ENCODE assay signal across 8 cellular contexts in the genomic region with DNA sequence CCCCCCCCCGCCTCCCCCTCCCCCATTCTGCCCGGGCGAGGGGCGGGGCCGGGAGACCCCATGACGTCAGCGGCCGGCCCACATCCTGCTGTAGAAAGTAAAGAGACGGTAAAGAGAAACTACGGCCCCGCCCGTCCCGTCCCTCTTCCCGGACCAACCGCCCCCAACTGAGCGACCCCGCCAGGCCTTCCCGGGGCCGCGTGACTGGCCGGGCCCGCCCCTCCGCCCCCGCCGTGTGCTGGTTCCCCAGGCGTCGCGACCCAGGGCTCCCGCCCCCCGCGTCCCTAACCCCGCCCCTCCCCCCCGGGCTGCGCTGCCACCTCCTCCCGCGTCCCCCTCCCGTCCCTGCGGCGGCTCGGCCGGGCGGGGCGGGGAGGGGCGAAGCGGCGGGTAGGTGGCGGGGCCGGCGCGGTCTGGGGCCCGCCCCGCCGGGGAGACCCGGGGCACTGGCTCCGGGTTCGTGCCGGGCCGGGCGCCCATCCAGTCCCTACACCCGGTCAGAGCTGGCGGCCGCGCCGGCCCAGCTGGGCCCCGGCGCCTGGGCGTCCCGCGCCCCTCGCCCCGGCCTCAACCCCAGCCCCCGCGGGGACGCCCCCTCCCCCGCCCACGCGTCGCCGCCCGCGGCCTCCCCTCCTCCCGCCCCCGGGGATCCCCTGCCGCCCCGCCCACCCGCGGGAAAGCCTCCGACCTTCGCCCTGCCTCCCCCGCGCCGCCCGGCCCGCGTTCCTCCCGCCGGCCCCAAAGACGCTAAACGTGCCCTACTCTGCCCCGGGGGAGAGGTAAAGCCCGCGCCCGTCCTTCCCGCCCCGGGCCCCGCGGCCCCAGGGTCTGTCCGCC. TPM values are rescaled to one million over a fixed set of nuclear protein-coding genes. Genes with fewer than 3 reads are reported as not detected.
DNase-seq lines count a peak whose midpoint lies in the region; ATAC-seq and TF ChIP-seq lines count a peak whose summit lies in the region.

No MANE protein-coding gene starts in this region.

- H3K4me3 Mint-ChIP-seq in activated naive CD8-positive, alpha-beta T cell treated with anti-CD3 and anti-CD28 coated beads for 36 hours, result no peak overlapping the region

- DNase-seq in NCI-H1105 treated with DMSO at 0.1 percent for 48 hours (lab: John Stamatoyannopoulos, UW) (peak; percentile 91), SKM-1 treated with dmso at 0.1 percent for 144 hours (lab: John Stamatoyannopoulos, UW; ENCODE audit: unreplicated experiment) (peak; percentile 89), head of caudate nucleus (peak; percentile 87 to 97 (median 92)), posterior cingulate gyrus (peak; percentile 82 to 98 (median 90)), upper lobe of right lung (peak; percentile 99)
- peak; percentile 95 for DNase-seq in activated naive CD8-positive, alpha-beta T cell treated with anti-CD3 and anti-CD28 coated beads for 36 hours

- H3K36me3 Mint-ChIP-seq in activated naive CD8-positive, alpha-beta T cell treated with anti-CD3 and anti-CD28 coated beads for 36 hours, result peaks cover 42% of the 10 kb centered on the region

- H3K36me3 ChIP-seq in upper lobe of right lung, result no peaks in the 10 kb centered on the region

- peak overlapping the region; percentile 66 for H3K4me3 ChIP-seq in GM12875 (ENCODE audit: low read depth, low read length)
- peak overlapping the region; percentile 75 for H3K4me3 ChIP-seq in upper lobe of right lung

- H3K27ac Mint-ChIP-seq in activated naive CD8-positive, alpha-beta T cell treated with anti-CD3 and anti-CD28 coated beads for 36 hours, result peak overlapping the region; percentile 98

- H3K9me3 Mint-ChIP-seq in activated naive CD8-positive, alpha-beta T cell treated with anti-CD3 and anti-CD28 coated beads for 36 hours, result peaks cover 4% of the 10 kb centered on the region

- TF ChIP-seq CTCF in GM12875 (IDR thresholded peaks at IDR 0.05; ENCODE audit: borderline replicate concordance, insufficient read depth, low read depth, low read length) (no peak), upper lobe of right lung (IDR thresholded peaks at IDR 0.05) (no peak)

- no peaks in the 10 kb centered on the region for H3K9me3 ChIP-seq in upper lobe of right lung

- intact Hi-C loops in head of caudate nucleus (cut with DNase I), result loop anchor here (5.0 kb wide), 1 partner anchor 474 kb away; a partner anchor contains a TSS
- intact Hi-C loops in posterior cingulate gyrus (cut with DNase I), result loop anchor here (10.0 kb wide), 1 partner anchor 223 kb away; no protein-coding TSS in a partner anchor
- intact Hi-C loops in upper lobe of right lung (cut with DNase I), result no loop called here

- peaks cover 37% of the 10 kb centered on the region for H3K4me1 ChIP-seq in upper lobe of right lung

- no peaks in the 10 kb centered on the region for H3K27me3 Mint-ChIP-seq in activated naive CD8-positive, alpha-beta T cell treated with anti-CD3 and anti-CD28 coated beads for 36 hours

- H3K27me3 ChIP-seq in upper lobe of right lung, result no peaks in the 10 kb centered on the region

- peak; percentile 61 for ATAC-seq in HG02642 (IDR thresholded peaks at IDR 0.05; ENCODE audit: poor library complexity, unreplicated experiment)
- peak; percentile 91 for ATAC-seq in upper lobe of right lung

- peak overlapping the region; percentile 93 for H3K27ac ChIP-seq in upper lobe of right lung

- H3K4me1 Mint-ChIP-seq in activated naive CD8-positive, alpha-beta T cell treated with anti-CD3 and anti-CD28 coated beads for 36 hours, result peaks cover 48% of the 10 kb centered on the region

RNA-seq across cellular contexts. Expression of a gene that starts 0.6 kb away (rescaled TPM):
- total RNA-seq in activated naive CD8-positive, alpha-beta T cell treated with anti-CD3 and anti-CD28 coated beads for 36 hours, result 10 to 100 TPM; 33.9 to 41.9 TPM
- total RNA-seq in upper lobe of right lung, result 25.7 TPM

Comparison
In these comparisons a context has a peak if more than half of its experiments do, and no peak if none do; other contexts are left out.
1. Peak in every context shown above with its lines: DNase-seq, ATAC-seq, H3K4me3 ChIP-seq and H3K27ac ChIP-seq.